Comparison of ENCODE assay signal across 1 cellular context in genomic region chr9:135674977-135675376, GRCh38.
TF ChIP-seq lines count a peak whose summit lies in the region.

No MANE protein-coding gene starts in this region.

TF ChIP-seq in HEK293, 187 proteins besides CTCF, POLR2A, EP300 and RAD21:
- TF ChIP-seq ZNF449 (tag by site-specific recombination; IDR thresholded peaks at IDR 0.05) (no peak), SCRT2 (tag by site-specific recombination; IDR thresholded peaks at IDR 0.05) (peak; percentile 50)
